Comparison of ENCODE assay signal across 7 cellular contexts in genomic region chr19:802497-802887, GRCh38. TPM values are rescaled to one million over a fixed set of nuclear protein-coding genes. Genes with fewer than 3 reads are reported as not detected.
DNase-seq lines count a peak whose midpoint lies in the region; ATAC-seq and TF ChIP-seq lines count a peak whose summit lies in the region.
"Had no signal": no experiment of that assay in that cellular context is flagged by ENCODE, and none has a peak within 500 bp of the region (broad histone marks: within the 10 kb centered on the region; RNA-seq: fewer than 3 reads in every experiment).

No MANE protein-coding gene starts in this region.

- no peaks in the 10 kb centered on the region for H3K9me2 ChIP-seq in Loucy (replicated peaks; ENCODE audit: low read depth, low read length)

- H3K36me3 Mint-ChIP-seq in central memory CD8-positive, alpha-beta T cell (ENCODE audit: insufficient read depth) = peaks cover 64% of the 10 kb centered on the region

- peaks cover 21% of the 10 kb centered on the region for H3K4me1 ChIP-seq in Loucy (ENCODE audit: insufficient read depth, low read length, poor library complexity, severe bottlenecking)
- peaks cover 42% of the 10 kb centered on the region for H3K4me1 ChIP-seq in prostate gland (replicated peaks)

- peaks cover 96% of the 10 kb centered on the region for H4K20me1 ChIP-seq in Loucy (ENCODE audit: insufficient read depth, low read length, poor library complexity, severe bottlenecking)

- H3K4me3 ChIP-seq in Loucy (ENCODE audit: low read length, poor library complexity, severe bottlenecking) = peak overlapping the region; percentile 97
- peak overlapping the region in 1 of 2 donors; percentile 99 for H3K4me3 ChIP-seq in prostate gland

- TF ChIP-seq POLR2A in prostate gland (IDR thresholded peaks at IDR 0.05) = no peak

- no peak for ATAC-seq in central memory CD8-positive, alpha-beta T cell (replicated peaks; ENCODE audit: extremely low read depth, poor library complexity, severe bottlenecking)

- H3K4me3 Mint-ChIP-seq in central memory CD8-positive, alpha-beta T cell = peak overlapping the region; percentile 94

- H3K27ac ChIP-seq in prostate gland = peak overlapping the region; percentile 11 to 100

- peaks cover 99% of the 10 kb centered on the region for H3K79me2 ChIP-seq in Loucy (ENCODE audit: insufficient read depth, low read length)

- H3F3A ChIP-seq in Loucy (ENCODE audit: low read depth) = no peaks in the 10 kb centered on the region

- H3K9me3 ChIP-seq in Loucy (ENCODE audit: insufficient read depth, low read depth, low read length) (no peaks in the 10 kb centered on the region), prostate gland (no peaks in the 10 kb centered on the region)

- H2AFZ ChIP-seq in Loucy (ENCODE audit: low read length) = no peak overlapping the region

- TF ChIP-seq CTCF in Loucy (conservative IDR thresholded peaks at IDR 0.05; ENCODE audit: low read length) (no peak), prostate gland (IDR thresholded peaks at IDR 0.05) (no peak)

- peak overlapping the region; percentile 93 for H3K4me2 ChIP-seq in Loucy (ENCODE audit: low read depth, low read length, poor library complexity, severe bottlenecking)

- H3K27ac Mint-ChIP-seq in central memory CD8-positive, alpha-beta T cell (ENCODE audit: low read depth) = peak overlapping the region; percentile 90

- no peaks in the 10 kb centered on the region for H3K27me3 Mint-ChIP-seq in central memory CD8-positive, alpha-beta T cell

- no peaks in the 10 kb centered on the region for H3K9me3 Mint-ChIP-seq in central memory CD8-positive, alpha-beta T cell

- no peak for DNase-seq in central memory CD8-positive, alpha-beta T cell (ENCODE audit: low spot score in 2 of 2)
- DNase-seq in prostate gland (ENCODE audit: low spot score) (no peak), DMS153 (lab: John Stamatoyannopoulos, UW) (no peak), dedifferentiated amniotic fluid mesenchymal stem cell (ENCODE audit: extremely low spot score) (no peak)

- WGBS in prostate gland = 22% methylated on average over 12 of the region's 12 CpGs

- intact Hi-C loops in prostate gland (cut with DNase I) = loop anchor here (5.0 kb wide), 1 partner anchor 55 kb away; the partner anchor contains the start of gene CFD

- peaks cover 8% of the 10 kb centered on the region for H3K27me3 ChIP-seq in Loucy (ENCODE audit: insufficient read depth, low read length, poor library complexity, severe bottlenecking)
- no peaks in the 10 kb centered on the region for H3K27me3 ChIP-seq in prostate gland (replicated peaks; ENCODE audit: insufficient read depth)

- peaks cover 81% of the 10 kb centered on the region for H3K36me3 ChIP-seq in Loucy (ENCODE audit: insufficient read depth, low read length)
- H3K36me3 ChIP-seq in prostate gland = peaks cover 30 to 31% of the 10 kb centered on the region in 2 donors

- peaks cover 56% of the 10 kb centered on the region for H3K4me1 Mint-ChIP-seq in central memory CD8-positive, alpha-beta T cell

- H3K9ac ChIP-seq in Loucy (ENCODE audit: low read depth, low read length, poor library complexity, severe bottlenecking) = no peak overlapping the region

RNA-seq across cellular contexts. Expression of gene PTBP1, which starts 5.2 kb away (rescaled TPM):
- 100 to 1,000 TPM; 153 to 222 TPM for total RNA-seq in prostate gland

RNA-seq across cellular contexts. Expression of gene PLPPR3, which starts 19.3 kb away (rescaled TPM):
- 10 to 100 TPM in 1 of 2 donors, under 1 TPM in 1; 0.27 to 20.3 TPM for total RNA-seq in prostate gland
- total RNA-seq: HT-29; T-helper 1 cell treated with Interleukin-12 subunit alpha and Interleukin-12 subunit beta and Interleukin-4 antibody, amounts not matched to agents 30 ng/mL and 1 ng/mL, for 36 hours had no signal

RNA-seq across cellular contexts. Expression of gene AZU1, which starts 25.1 kb away (rescaled TPM):
- 1 to 10 TPM in 1 of 2 donors, not detected in 1; 6.9 TPM for total RNA-seq in prostate gland
- total RNA-seq: HT-29; T-helper 1 cell treated with Interleukin-12 subunit alpha and Interleukin-12 subunit beta and Interleukin-4 antibody, amounts not matched to agents 30 ng/mL and 1 ng/mL, for 36 hours had no signal

RNA-seq across cellular contexts. Expression of gene PRTN3, which starts 38.3 kb away (rescaled TPM):
- 1 to 10 TPM in 1 of 2 donors, not detected in 1; 2.6 TPM for total RNA-seq in prostate gland
- total RNA-seq: HT-29; T-helper 1 cell treated with Interleukin-12 subunit alpha and Interleukin-12 subunit beta and Interleukin-4 antibody, amounts not matched to agents 30 ng/mL and 1 ng/mL, for 36 hours had no signal

RNA-seq across cellular contexts. Expression of gene ELANE, which starts 49.6 kb away (rescaled TPM):
- 1 to 10 TPM in 1 of 2 donors, not detected in 1; 1.4 TPM for total RNA-seq in prostate gland
- total RNA-seq: HT-29; T-helper 1 cell treated with Interleukin-12 subunit alpha and Interleukin-12 subunit beta and Interleukin-4 antibody, amounts not matched to agents 30 ng/mL and 1 ng/mL, for 36 hours had no signal
